Comparison of ENCODE assay signal across 13 cellular contexts in the genomic region with DNA sequence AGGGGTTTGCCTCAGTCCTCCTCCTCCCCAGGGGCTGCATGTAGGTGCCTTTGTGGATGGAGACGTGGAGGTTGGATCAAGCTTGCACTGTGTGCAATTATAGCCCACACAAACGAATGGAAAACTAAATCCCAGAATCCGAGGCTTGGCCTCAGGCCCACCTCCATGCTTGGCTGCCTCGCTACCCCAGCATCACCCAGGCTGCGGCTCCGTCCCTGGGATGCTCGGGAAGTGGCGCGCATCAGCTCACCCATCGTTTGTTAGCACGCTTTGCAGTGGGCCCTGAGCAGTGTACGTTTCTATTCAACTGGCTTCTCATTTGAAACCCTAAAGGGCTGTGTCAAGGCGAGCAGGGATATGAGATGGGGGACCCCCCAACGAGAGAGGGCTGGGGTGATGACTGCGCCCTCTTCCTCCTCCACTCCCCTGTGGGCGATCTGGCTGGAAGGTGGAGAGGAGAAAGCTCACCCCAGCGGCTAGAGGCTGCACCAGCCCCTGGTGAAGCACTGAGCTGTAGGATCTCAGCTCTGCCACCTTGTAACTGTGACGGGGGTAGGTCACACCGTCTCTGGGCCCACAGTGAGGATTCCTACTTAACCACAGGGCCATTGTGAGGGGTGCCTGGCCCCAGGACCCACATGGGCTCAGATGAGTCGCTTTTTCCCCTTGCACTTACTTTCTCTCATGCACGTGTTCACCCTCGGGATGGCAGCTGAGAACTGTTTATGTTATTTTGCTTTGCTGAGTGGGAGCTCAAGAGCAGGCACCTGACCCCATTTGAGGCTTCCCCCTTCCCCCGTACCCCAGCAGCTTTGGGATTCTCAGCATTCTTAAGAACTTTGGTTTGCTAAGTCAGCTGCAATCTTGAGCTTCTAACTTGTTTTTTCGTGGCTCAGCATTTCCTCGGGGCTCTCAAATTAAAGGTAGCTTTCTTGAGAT. TPM values are rescaled to one million over a fixed set of nuclear protein-coding genes. Genes with fewer than 3 reads are reported as not detected.
DNase-seq lines count a peak whose midpoint lies in the region; TF ChIP-seq lines count a peak whose summit lies in the region.
"Had no signal": no experiment of that assay in that cellular context is flagged by ENCODE, and none has a peak within 500 bp of the region (broad histone marks: within the 10 kb centered on the region; RNA-seq: fewer than 3 reads in every experiment).

No MANE protein-coding gene starts in this region.

- no peaks in the 10 kb centered on the region for H3K27me3 ChIP-seq in adipocyte (replicated peaks; ENCODE audit: control insufficient read depth, insufficient read depth, low read length)
- no peaks in the 10 kb centered on the region for H3K27me3 ChIP-seq in iPS-18a (ENCODE audit: control insufficient read depth, insufficient read depth, low read length)
- no peaks in the 10 kb centered on the region for H3K27me3 ChIP-seq in rectal smooth muscle tissue (ENCODE audit: control insufficient read depth, insufficient read depth, low read length)
- H3K27me3 ChIP-seq in BE2C = no peaks in the 10 kb centered on the region

- H3K4me1 ChIP-seq in adipocyte (ENCODE audit: control insufficient read depth, insufficient read depth, low read length) (peaks cover 11% of the 10 kb centered on the region), iPS-18a (ENCODE audit: control insufficient read depth, low read depth, low read length) (peaks cover 7% of the 10 kb centered on the region), rectal smooth muscle tissue (ENCODE audit: control insufficient read depth, insufficient read depth, low read length) (peaks cover 6% of the 10 kb centered on the region), BE2C (no peaks in the 10 kb centered on the region)

- H3K36me3 ChIP-seq in adipocyte (ENCODE audit: control insufficient read depth, insufficient read depth, low read length, severe bottlenecking) (peaks cover 16% of the 10 kb centered on the region), iPS-18a (ENCODE audit: control insufficient read depth, low read depth, low read length) (peaks cover 31% of the 10 kb centered on the region), rectal smooth muscle tissue (ENCODE audit: control insufficient read depth, insufficient read depth, low read length) (peaks cover 2% of the 10 kb centered on the region), BE2C (no peaks in the 10 kb centered on the region)

- peaks cover 14% of the 10 kb centered on the region for H3K9me3 ChIP-seq in adipocyte (ENCODE audit: control insufficient read depth, low read length)
- peaks cover 5% of the 10 kb centered on the region for H3K9me3 ChIP-seq in iPS-18a (ENCODE audit: control insufficient read depth, low read depth, low read length)
- H3K9me3 ChIP-seq in BE2C = no peaks in the 10 kb centered on the region

- H3K9ac ChIP-seq in adipocyte (ENCODE audit: low read length) = no peak overlapping the region
- H3K9ac ChIP-seq in iPS-18a (ENCODE audit: low read length) = no peak overlapping the region
- no peak overlapping the region for H3K9ac ChIP-seq in rectal smooth muscle tissue (ENCODE audit: low read length)

- TF ChIP-seq CTCF in BE2C (IDR thresholded peaks at IDR 0.05; ENCODE audit: low read depth, low read length) = no peak

- H3K4me3 ChIP-seq in adipocyte (ENCODE audit: low read length) (no peak overlapping the region), iPS-18a (ENCODE audit: low read length) (peak overlapping the region; percentile 3), rectal smooth muscle tissue (ENCODE audit: low read length) (no peak overlapping the region), BE2C (ENCODE audit: low read depth, low read length) (no peak overlapping the region)
- H3K4me3 ChIP-seq: GM12878 had no signal

- H3K27ac ChIP-seq in iPS-18a (ENCODE audit: low read length) (no peak overlapping the region), rectal smooth muscle tissue (ENCODE audit: low read depth, low read length) (peak overlapping the region; percentile 27)

- peak; percentile 17 for DNase-seq in HCEC 1CT
- peak; percentile 56 for DNase-seq in adipocyte (ENCODE audit: low read depth)
- no peak for DNase-seq in NCI-H2227 treated with DMSO at 0.1 percent for 48 hours (lab: John Stamatoyannopoulos, UW)
- no peak for DNase-seq in GM19238 (ENCODE audit: insufficient read length, low spot score)
- no peak for DNase-seq in BE2C
- DNase-seq in NCI-H146 treated with DMSO at 0.1 percent for 48 hours (lab: John Stamatoyannopoulos, UW; ENCODE audit: unreplicated experiment) = no peak
- DNase-seq: activated CD8-positive, alpha-beta memory T cell treated with anti-CD3 and anti-CD28 coated beads for 24 hours; erythroblast; KG1; NCI-H526 treated with DMSO at 0.1 percent for 48 hours had no signal

RNA-seq across cellular contexts. Expression of gene BTBD16, which starts 12.7 kb away (rescaled TPM):
- not detected for polyA plus RNA-seq in BE2C (2012; ENCODE audit: insufficient read depth, insufficient read length, low read depth)

Comparison
In these comparisons a context has a peak if more than half of its experiments do, and no peak if none do; other contexts are left out.
1. DNase-seq: peak in HCEC 1CT (single experiment) and adipocyte (single experiment); none in NCI-H2227 treated with DMSO at 0.1 percent for 48 hours (single experiment), GM19238 (single experiment), BE2C (single experiment) and NCI-H146 treated with DMSO at 0.1 percent for 48 hours (single experiment).